ENCODE assay signal across 8 cellular contexts in genomic region chr2:219218279-219219112, GRCh38. TPM values are rescaled to one million over a fixed set of nuclear protein-coding genes. Genes with fewer than 3 reads are reported as not detected.
DNase-seq lines count a peak whose midpoint lies in the region; ATAC-seq and TF ChIP-seq lines count a peak whose summit lies in the region.

ABCB6 (minus strand) TSS chr2:219218958; CDS start chr2:219218673, 285 bp downstream.

- TF ChIP-seq POLR2A in esophagus squamous epithelium (IDR thresholded peaks at IDR 0.05), result peak in 2 of 4 donors; percentile 20 to 74

- H3F3A ChIP-seq in PC-9 (ENCODE audit: insufficient read depth, low read depth), result peaks cover 16% of the 10 kb centered on the region; the same call in 1 of the 2 replicates

- WGBS in esophagus squamous epithelium, 2 donors, result 0% methylated on average over 1 of the region's 73 CpGs

- no peaks in the 10 kb centered on the region for H4K20me1 ChIP-seq in PC-9 (ENCODE audit: insufficient read depth)

- H3K4me3 Mint-ChIP-seq in activated T-helper 1 cell treated with anti-CD3 and anti-CD28 coated beads, Interleukin-12 subunit alpha, Interleukin-12 subunit beta, Interleukin-2, Interleukin-4 antibody, amounts not matched to agents 30 ng/mL and 10 ng/mL and 1 ng/mL, durations not matched to agents 14 hours and 24 hours and 36 hours, result peak within 1 kb of the TSS; percentile 87

- no peak for TF ChIP-seq CTCF in PC-9 (conservative IDR thresholded peaks at IDR 0.05)
- peak in 1 of 6 experiments; percentile 14 for TF ChIP-seq CTCF in esophagus squamous epithelium (IDR thresholded peaks at IDR 0.05)

- peak within 1 kb of the TSS; percentile 75 for H2AFZ ChIP-seq in PC-9

- CTCF ChIA-PET in PC-9 (lab: Charles Lee), result interaction anchor here (0.5 to 0.7 kb wide), 2 partner anchors 42 to 49 kb away, joined by 5 to 7 read pairs; partner anchors contain the start of gene CNPPD1

- H3K27ac Mint-ChIP-seq in activated T-helper 1 cell treated with anti-CD3 and anti-CD28 coated beads, Interleukin-12 subunit alpha, Interleukin-12 subunit beta, Interleukin-2, Interleukin-4 antibody, amounts not matched to agents 30 ng/mL and 10 ng/mL and 1 ng/mL, durations not matched to agents 14 hours and 24 hours and 36 hours, result peak within 1 kb of the TSS; percentile 86

- TSS peak; percentile 49 for BruUV-seq in PC-9 (replicated peaks; lab: Mats Ljungman, UMichigan)

- H3K9me3 Mint-ChIP-seq in activated T-helper 1 cell treated with anti-CD3 and anti-CD28 coated beads, Interleukin-12 subunit alpha, Interleukin-12 subunit beta, Interleukin-2, Interleukin-4 antibody, amounts not matched to agents 30 ng/mL and 10 ng/mL and 1 ng/mL, durations not matched to agents 14 hours and 24 hours and 36 hours, result no peaks in the 10 kb centered on the region

- intact Hi-C loops in PC-9 (cut with micrococcal nuclease; ENCODE audit: unreplicated experiment) (loop anchor here (1.0 to 2.0 kb wide), 6 partner anchors 11 to 76 kb away; partner anchors contain the start of genes ANKZF1, ATG9A, DNAJB2 and NHEJ1), esophagus squamous epithelium (cut with DNase I) (loop anchor here (10.0 kb wide), 1 partner anchor 54 kb away; the partner anchor contains the start of gene NHEJ1)
- intact Hi-C loops in activated T-helper 1 cell treated with anti-CD3 and anti-CD28 coated beads, Interleukin-12 subunit alpha, Interleukin-12 subunit beta, Interleukin-2, Interleukin-4 antibody, amounts not matched to agents 30 ng/mL and 10 ng/mL and 1 ng/mL, durations not matched to agents 14 hours and 24 hours and 36 hours (cut with micrococcal nuclease), result loop anchor here (1.0 to 2.0 kb wide), 8 partner anchors 11 to 80 kb away; partner anchors contain the start of genes ANKZF1, ATG9A, DNAJB2 and GLB1L

- peaks cover 23% of the 10 kb centered on the region for H3K4me1 Mint-ChIP-seq in activated T-helper 1 cell treated with anti-CD3 and anti-CD28 coated beads, Interleukin-12 subunit alpha, Interleukin-12 subunit beta, Interleukin-2, Interleukin-4 antibody, amounts not matched to agents 30 ng/mL and 10 ng/mL and 1 ng/mL, durations not matched to agents 14 hours and 24 hours and 36 hours (ENCODE audit: low read depth)

- DNase-seq in CD1c-positive myeloid dendritic cell (ENCODE audit: extremely low spot score) (peak; percentile 86), HK-2 (ENCODE audit: unreplicated experiment) (peak; percentile 95), PC-9 (peak; percentile 67 to 91), esophagus squamous epithelium (lab: John Stamatoyannopoulos, UW) (peak; percentile 71), myocyte (ENCODE audit: low read depth) (peak; percentile 97)
- peak; percentile 86 for DNase-seq in activated T-helper 1 cell treated with anti-CD3 and anti-CD28 coated beads, Interleukin-12 subunit alpha, Interleukin-12 subunit beta, Interleukin-2, Interleukin-4 antibody, amounts not matched to agents 30 ng/mL and 10 ng/mL and 1 ng/mL, durations not matched to agents 14 hours and 24 hours and 36 hours (ENCODE audit: low spot score)
- DNase-seq in stimulated activated CD8-positive, alpha-beta memory T cell treated with anti-CD3 and anti-CD28 coated beads, Interleukin-7, amount 100 ng/mL, for 4 hours (ENCODE audit: low read depth in 2 of 2), result peak; percentile 83 to 84

- no peaks in the 10 kb centered on the region for H3K27me3 ChIP-seq in PC-9 (ENCODE audit: insufficient read depth, low read depth)
- no peaks in the 10 kb centered on the region for H3K27me3 ChIP-seq in esophagus squamous epithelium

- H3K9me2 ChIP-seq in PC-9 (ENCODE audit: insufficient read depth), result no peaks in the 10 kb centered on the region

- POLR2A ChIA-PET in PC-9 (lab: Charles Lee; ENCODE audit: unreplicated experiment), result interaction anchor here (0.6 to 1.1 kb wide), 8 partner anchors 11 to 189 kb away, joined by 3 to 17 read pairs (median 5); no protein-coding TSS in a partner anchor

- ATAC-seq in GM19397 (IDR thresholded peaks at IDR 0.05; ENCODE audit: unreplicated experiment), result peak; percentile 77

- peaks cover 39% of the 10 kb centered on the region for H3K36me3 Mint-ChIP-seq in activated T-helper 1 cell treated with anti-CD3 and anti-CD28 coated beads, Interleukin-12 subunit alpha, Interleukin-12 subunit beta, Interleukin-2, Interleukin-4 antibody, amounts not matched to agents 30 ng/mL and 10 ng/mL and 1 ng/mL, durations not matched to agents 14 hours and 24 hours and 36 hours (ENCODE audit: low read depth)

- H3K4me2 ChIP-seq in PC-9, result peak within 1 kb of the TSS; percentile 91

- H3K36me3 ChIP-seq in PC-9 (ENCODE audit: low read depth), result no peaks in the 10 kb centered on the region
- peaks cover 39 to 75% (median 40%) of the 10 kb centered on the region in 3 donors for H3K36me3 ChIP-seq in esophagus squamous epithelium

- H3K4me3 ChIP-seq in PC-9 (peak within 1 kb of the TSS; percentile 64), esophagus squamous epithelium (peak within 1 kb of the TSS; percentile 47 to 77 (median 65))

- peak within 1 kb of the TSS; percentile 90 for H3K27ac ChIP-seq in PC-9
- peak within 1 kb of the TSS; percentile 88 to 98 (median 95) for H3K27ac ChIP-seq in esophagus squamous epithelium

- H3K9me3 ChIP-seq in PC-9 (ENCODE audit: insufficient read depth, low read depth) (no peaks in the 10 kb centered on the region), esophagus squamous epithelium (no peaks in the 10 kb centered on the region)

- H3K27me3 Mint-ChIP-seq in activated T-helper 1 cell treated with anti-CD3 and anti-CD28 coated beads, Interleukin-12 subunit alpha, Interleukin-12 subunit beta, Interleukin-2, Interleukin-4 antibody, amounts not matched to agents 30 ng/mL and 10 ng/mL and 1 ng/mL, durations not matched to agents 14 hours and 24 hours and 36 hours (ENCODE audit: insufficient read depth), result no peaks in the 10 kb centered on the region

- H3K4me1 ChIP-seq in PC-9 (replicated peaks; ENCODE audit: insufficient read depth) (peaks cover 13% of the 10 kb centered on the region), esophagus squamous epithelium (peaks cover 21 to 46% (median 29%) of the 10 kb centered on the region in 3 donors)

- H3K79me2 ChIP-seq in PC-9 (ENCODE audit: low read depth), result peaks cover 7% of the 10 kb centered on the region

RNA-seq across cellular contexts. Expression of gene ABCB6, which starts in this region (rescaled TPM):
- total RNA-seq in PC-9 (2021), result 33.7 and 41.4 TPM in 2 replicates
- 31.9 and 32.9 TPM in 2 replicates for total RNA-seq in activated T-helper 1 cell treated with anti-CD3 and anti-CD28 coated beads, Interleukin-12 subunit alpha, Interleukin-12 subunit beta, Interleukin-2, Interleukin-4 antibody, amounts not matched to agents 30 ng/mL and 10 ng/mL and 1 ng/mL, durations not matched to agents 14 hours and 24 hours and 36 hours
- total RNA-seq in esophagus squamous epithelium, result 10 to 100 TPM; 22.1 to 45.3 (median 31.6) TPM
- total RNA-seq in myocyte, result 29.7 and 46.2 TPM in 2 replicates
- polyA plus RNA-seq in myocyte (2012), result 50.8 TPM

Comparison
In these comparisons a context has a peak if more than half of its experiments do, and no peak if none do; other contexts are left out.
1. Peak in every context shown above with its lines: DNase-seq, ATAC-seq, H3K4me3 ChIP-seq and H3K27ac ChIP-seq.